16 cellular contexts compared by ENCODE assay signal in genomic region chr6:156700440-156701057, GRCh38.
DNase-seq lines count a peak whose midpoint lies in the region; FAIRE-seq and TF ChIP-seq lines count a peak whose summit lies in the region.
"Had no signal": no experiment of that assay in that cellular context is flagged by ENCODE, and none has a peak within 500 bp of the region (broad histone marks: within the 10 kb centered on the region; RNA-seq: fewer than 3 reads in every experiment).

No MANE protein-coding gene starts in this region.

- H3K4me3 ChIP-seq in OCI-LY7 (ENCODE audit: low read depth, low read length, poor library complexity, severe bottlenecking) (no peak overlapping the region), MG63 (no peak overlapping the region)
- H3K4me3 ChIP-seq: BLaER1 treated with 17β-estradiol and CSF1 and Interleukin-3, amounts not matched to agents 10 nM and 100 nM had no signal

- H3K9me3 ChIP-seq in OCI-LY7 (ENCODE audit: low read length) (no peaks in the 10 kb centered on the region), MG63 (no peaks in the 10 kb centered on the region)
- H3K9me3 ChIP-seq: BLaER1 treated with 17β-estradiol and CSF1 and Interleukin-3, amounts not matched to agents 10 nM and 100 nM had no signal

- POLR2A ChIA-PET in OCI-LY7 (lab: Charles Lee), result interaction anchor here (0.7 to 7.6 kb wide), 18 partner anchors 8 to 626 kb away, joined by 3 to 74 read pairs (median 4); no protein-coding TSS in a partner anchor

- no peak overlapping the region for H3K4me3 Mint-ChIP-seq in chondrocyte (ENCODE audit: unreplicated experiment)
- H3K4me3 Mint-ChIP-seq: CD4-positive, CD25-positive, alpha-beta regulatory T cell; H9 had no signal

- no peaks in the 10 kb centered on the region for H3K36me3 ChIP-seq in OCI-LY7 (ENCODE audit: insufficient read depth, low read length)
- no peaks in the 10 kb centered on the region for H3K36me3 ChIP-seq in MG63
- H3K36me3 ChIP-seq: BLaER1 treated with 17β-estradiol and CSF1 and Interleukin-3, amounts not matched to agents 10 nM and 100 nM had no signal

- H3K27ac Mint-ChIP-seq in chondrocyte (ENCODE audit: unreplicated experiment), result peak overlapping the region; percentile 27
- H3K27ac Mint-ChIP-seq: H9 had no signal

- peak overlapping the region; percentile 78; the same call in 1 of the 2 replicates for H3K4me2 ChIP-seq in OCI-LY7 (ENCODE audit: low read length)

- H3K4me1 Mint-ChIP-seq in chondrocyte (ENCODE audit: low read depth), result peaks cover 30% of the 10 kb centered on the region

- FAIRE-seq in GM18507 (lab: Jason Lieb, UNC), result peak; percentile 51
- FAIRE-seq: G401.6 had no signal

- H3K27ac ChIP-seq in OCI-LY7 (ENCODE audit: low read depth, low read length, poor library complexity, severe bottlenecking), result no peak overlapping the region
- H3K27ac ChIP-seq: BLaER1 treated with 17β-estradiol and CSF1 and Interleukin-3, amounts not matched to agents 10 nM and 100 nM had no signal

- TF ChIP-seq CTCF in OCI-LY7 (conservative IDR thresholded peaks at IDR 0.05; ENCODE audit: low read length) (no peak), chondrocyte (IDR thresholded peaks at IDR 0.05) (no peak)

- no peaks in the 10 kb centered on the region for H3K79me2 ChIP-seq in OCI-LY7 (ENCODE audit: insufficient read depth, low read depth, low read length)

- BruUV-seq in OCI-LY7 (replicated peaks; lab: Mats Ljungman, UMichigan), result no TSS peak

- H3K36me3 Mint-ChIP-seq in chondrocyte (ENCODE audit: low read depth), result no peaks in the 10 kb centered on the region
- H3K36me3 Mint-ChIP-seq: CD4-positive, CD25-positive, alpha-beta regulatory T cell had no signal

- DNase-seq in GM18507 (ENCODE audit: extremely low spot score, insufficient read length, low read depth) (no peak), OCI-LY7 (ENCODE audit: low spot score) (no peak), chondrocyte (ENCODE audit: low spot score) (no peak), MG63 (no peak), DMS79 treated with DMSO at 0.1 percent for 48 hours (lab: John Stamatoyannopoulos, UW) (no peak), kidney tubule cell (ENCODE audit: low spot score) (no peak), DMS114 treated with DMSO at 0.1 percent for 48 hours (lab: John Stamatoyannopoulos, UW; ENCODE audit: unreplicated experiment) (no peak)
- DNase-seq: ACHN; CD4-positive, CD25-positive, alpha-beta regulatory T cell; EL; GOT3; H9; IMR-90; KBM-7 had no signal

- peaks cover 80% of the 10 kb centered on the region for H3K4me1 ChIP-seq in OCI-LY7 (ENCODE audit: insufficient read depth, low read length, poor library complexity, severe bottlenecking)

- no peaks in the 10 kb centered on the region for H4K20me1 ChIP-seq in OCI-LY7 (ENCODE audit: insufficient read depth, low read length)
- H4K20me1 ChIP-seq: BLaER1 treated with 17β-estradiol and CSF1 and Interleukin-3, amounts not matched to agents 10 nM and 100 nM had no signal

- H3K9me3 Mint-ChIP-seq in chondrocyte (ENCODE audit: low read depth), result peaks cover 1% of the 10 kb centered on the region
- H3K9me3 Mint-ChIP-seq: H9 had no signal

- CTCF ChIA-PET in OCI-LY7 (lab: Charles Lee; ENCODE audit: unreplicated experiment), result no interaction called here

- H2AFZ ChIP-seq in OCI-LY7 (ENCODE audit: low read length), result no peak overlapping the region

- no peaks in the 10 kb centered on the region for H3K9me2 ChIP-seq in OCI-LY7 (ENCODE audit: insufficient read depth, low read length)

- H3K27me3 ChIP-seq in MG63, result no peaks in the 10 kb centered on the region
- H3K27me3 ChIP-seq: BLaER1 treated with 17β-estradiol and CSF1 and Interleukin-3, amounts not matched to agents 10 nM and 100 nM had no signal

- no peaks in the 10 kb centered on the region for H3K27me3 Mint-ChIP-seq in chondrocyte (ENCODE audit: low read depth)

- intact Hi-C loops in OCI-LY7 (cut with micrococcal nuclease; ENCODE audit: unreplicated experiment), result no loop called here
